In genomic region chr17:76452102-76452645, GRCh38 we compare ENCODE assay signal across 8 cellular contexts. TPM values are rescaled to one million over a fixed set of nuclear protein-coding genes. Genes with fewer than 3 reads are reported as not detected.
DNase-seq lines count a peak whose midpoint lies in the region; ATAC-seq and TF ChIP-seq lines count a peak whose summit lies in the region.

No MANE protein-coding gene starts in this region.

- peaks cover 39% of the 10 kb centered on the region for H3K4me1 Mint-ChIP-seq in activated CD4-positive, alpha-beta T cell treated with anti-CD3 and anti-CD28 coated beads, Interleukin-2, amount 10 ng/mL, durations not matched to agents 24 days and 14 days

- TF ChIP-seq CTCF in GM12875 (IDR thresholded peaks at IDR 0.05; ENCODE audit: borderline replicate concordance, insufficient read depth, low read depth, low read length) = no peak
- TF ChIP-seq CTCF in cardiac muscle cell (IDR thresholded peaks at IDR 0.05; ENCODE audit: low read depth, low read length) = no peak
- no peak for TF ChIP-seq CTCF in retinal pigment epithelial cell (conservative IDR thresholded peaks at IDR 0.05; ENCODE audit: low read depth, low read length)

- H3K4me3 Mint-ChIP-seq in activated CD4-positive, alpha-beta T cell treated with anti-CD3 and anti-CD28 coated beads, Interleukin-2, amount 10 ng/mL, durations not matched to agents 24 days and 14 days = peak overlapping the region; percentile 93

- H3K36me3 Mint-ChIP-seq in activated CD4-positive, alpha-beta T cell treated with anti-CD3 and anti-CD28 coated beads, Interleukin-2, amount 10 ng/mL, durations not matched to agents 24 days and 14 days (ENCODE audit: low read depth) = peaks cover 6% of the 10 kb centered on the region

- no peak for DNase-seq in activated CD4-positive, alpha-beta T cell treated with anti-CD3 and anti-CD28 coated beads, Interleukin-2, amount 10 ng/mL, durations not matched to agents 24 days and 14 days
- DNase-seq in cardiac muscle cell (ENCODE audit: low read depth in 1 of 2, low spot score in 1 of 2) (no peak), retinal pigment epithelial cell (ENCODE audit: low read depth) (no peak), NCI-H2029 (lab: John Stamatoyannopoulos, UW) (no peak), RKO (ENCODE audit: low spot score) (no peak), SHP77 (lab: John Stamatoyannopoulos, UW) (no peak)

- H3K27me3 Mint-ChIP-seq in activated CD4-positive, alpha-beta T cell treated with anti-CD3 and anti-CD28 coated beads, Interleukin-2, amount 10 ng/mL, durations not matched to agents 24 days and 14 days = peaks cover 4% of the 10 kb centered on the region

- H3K9me3 Mint-ChIP-seq in activated CD4-positive, alpha-beta T cell treated with anti-CD3 and anti-CD28 coated beads, Interleukin-2, amount 10 ng/mL, durations not matched to agents 24 days and 14 days = no peaks in the 10 kb centered on the region

- no peaks in the 10 kb centered on the region for H3K27me3 ChIP-seq in cardiac muscle cell

- no peaks in the 10 kb centered on the region for H3K36me3 ChIP-seq in cardiac muscle cell

- H3K4me1 ChIP-seq in cardiac muscle cell (ENCODE audit: low read depth) = peaks cover 31% of the 10 kb centered on the region

- peak; percentile 12 for ATAC-seq in HG02981 (IDR thresholded peaks at IDR 0.05; ENCODE audit: unreplicated experiment)

- no peaks in the 10 kb centered on the region for H3K9me3 ChIP-seq in cardiac muscle cell (ENCODE audit: low read depth)

- peak overlapping the region; percentile 59 for H3K27ac ChIP-seq in cardiac muscle cell

- peak overlapping the region; percentile 48 for H3K27ac Mint-ChIP-seq in activated CD4-positive, alpha-beta T cell treated with anti-CD3 and anti-CD28 coated beads, Interleukin-2, amount 10 ng/mL, durations not matched to agents 24 days and 14 days

- H3K4me3 ChIP-seq in GM12875 (ENCODE audit: low read depth, low read length) (peak overlapping the region; percentile 88), cardiac muscle cell (peak overlapping the region; percentile 82), retinal pigment epithelial cell (ENCODE audit: low read length) (peak overlapping the region; percentile 72)

- intact Hi-C loops in activated CD4-positive, alpha-beta T cell treated with anti-CD3 and anti-CD28 coated beads, Interleukin-2, amount 10 ng/mL, durations not matched to agents 24 days and 14 days (cut with micrococcal nuclease) = loop anchor here (2.0 to 5.0 kb wide), 2 partner anchors 43 to 50 kb away; partner anchors contain the start of gene RHBDF2

RNA-seq across cellular contexts. Expression of gene UBE2O, which starts 0.8 kb away (rescaled TPM):
- total RNA-seq in activated CD4-positive, alpha-beta T cell treated with anti-CD3 and anti-CD28 coated beads, Interleukin-2, amount 10 ng/mL, durations not matched to agents 24 days and 14 days = 43.8 and 44.0 TPM in 2 replicates
- 44.9 and 62.6 TPM in 2 replicates for total RNA-seq in cardiac muscle cell
- polyA plus RNA-seq in cardiac muscle cell = 28.5 and 31.9 TPM in 2 replicates

RNA-seq across cellular contexts. Expression of gene AANAT, which starts 15.2 kb away (rescaled TPM):
- not detected in 2 replicates for total RNA-seq in activated CD4-positive, alpha-beta T cell treated with anti-CD3 and anti-CD28 coated beads, Interleukin-2, amount 10 ng/mL, durations not matched to agents 24 days and 14 days
- total RNA-seq in cardiac muscle cell = 0.28 and 0.33 TPM in 2 replicates
- 2.1 TPM in 1 of 2 replicates, not detected in the other for polyA plus RNA-seq in cardiac muscle cell

RNA-seq across cellular contexts. Expression of gene RHBDF2, which starts 49.0 kb away (rescaled TPM):
- total RNA-seq in activated CD4-positive, alpha-beta T cell treated with anti-CD3 and anti-CD28 coated beads, Interleukin-2, amount 10 ng/mL, durations not matched to agents 24 days and 14 days = 45.4 and 54.5 TPM in 2 replicates
- 6.8 and 18.7 TPM in 2 replicates for total RNA-seq in cardiac muscle cell
- 8.7 and 9.5 TPM in 2 replicates for polyA plus RNA-seq in cardiac muscle cell
